In genomic region chr4:123616970-123617392, GRCh38 we compare ENCODE assay signal across 8 cellular contexts.
DNase-seq lines count a peak whose midpoint lies in the region; ATAC-seq and TF ChIP-seq lines count a peak whose summit lies in the region.

No MANE protein-coding gene starts in this region.

- CTCF ChIA-PET in activated CD8-positive, alpha-beta memory T cell treated with anti-CD3 and anti-CD28 coated beads, Interleukin-2, amount 10 ng/mL, durations not matched to agents 7 days and 5 days (lab: Charles Lee) = interaction anchor here (2.2 kb wide), 1 partner anchor 51 kb away, joined by 5 read pairs; no protein-coding TSS in a partner anchor
- CTCF ChIA-PET in T-cell (lab: Charles Lee) = interaction anchor here (0.6 to 1.3 kb wide), 2 partner anchors 17 to 596 kb away, joined by 3 read pairs; no protein-coding TSS in a partner anchor

- H3K27ac Mint-ChIP-seq in activated CD8-positive, alpha-beta memory T cell treated with anti-CD3 and anti-CD28 coated beads, Interleukin-2, amount 10 ng/mL, durations not matched to agents 7 days and 5 days = peak overlapping the region; percentile 64
- H3K27ac Mint-ChIP-seq in T-cell (peak overlapping the region; percentile 78 to 84), neural crest cell (ENCODE audit: unreplicated experiment) (peak overlapping the region; percentile 98)

- no peaks in the 10 kb centered on the region for H3K27me3 Mint-ChIP-seq in activated CD8-positive, alpha-beta memory T cell treated with anti-CD3 and anti-CD28 coated beads, Interleukin-2, amount 10 ng/mL, durations not matched to agents 7 days and 5 days
- no peaks in the 10 kb centered on the region for H3K27me3 Mint-ChIP-seq in T-cell
- H3K27me3 Mint-ChIP-seq in neural crest cell (ENCODE audit: low read depth) = no peaks in the 10 kb centered on the region

- H3K4me3 Mint-ChIP-seq in activated CD8-positive, alpha-beta memory T cell treated with anti-CD3 and anti-CD28 coated beads, Interleukin-2, amount 10 ng/mL, durations not matched to agents 7 days and 5 days = no peak overlapping the region
- H3K4me3 Mint-ChIP-seq in T-cell = peak overlapping the region in 1 of 3 donors; percentile 24
- peak overlapping the region; percentile 78 for H3K4me3 Mint-ChIP-seq in neural crest cell

- POLR2A ChIA-PET in T-cell (lab: Charles Lee) = interaction anchor here (0.5 to 1.8 kb wide), 4 partner anchors 10 to 1039 kb away, joined by 3 to 7 read pairs (median 4); no protein-coding TSS in a partner anchor

- H3K9me3 Mint-ChIP-seq in activated CD8-positive, alpha-beta memory T cell treated with anti-CD3 and anti-CD28 coated beads, Interleukin-2, amount 10 ng/mL, durations not matched to agents 7 days and 5 days (ENCODE audit: low read depth) = peaks cover 2% of the 10 kb centered on the region
- H3K9me3 Mint-ChIP-seq in T-cell (no peaks in the 10 kb centered on the region), neural crest cell (peaks cover 10% of the 10 kb centered on the region)

- H3K4me1 Mint-ChIP-seq in activated CD8-positive, alpha-beta memory T cell treated with anti-CD3 and anti-CD28 coated beads, Interleukin-2, amount 10 ng/mL, durations not matched to agents 7 days and 5 days = peaks cover 24% of the 10 kb centered on the region
- H3K4me1 Mint-ChIP-seq in T-cell = peaks cover 11 to 19% (median 18%) of the 10 kb centered on the region in 3 donors
- H3K4me1 Mint-ChIP-seq in neural crest cell = peaks cover 80% of the 10 kb centered on the region

- peak; percentile 93 for ATAC-seq in activated CD8-positive, alpha-beta memory T cell treated with anti-CD3 and anti-CD28 coated beads, Interleukin-2, amount 10 ng/mL, durations not matched to agents 7 days and 5 days
- peak; percentile 54 for ATAC-seq in HG03575 (IDR thresholded peaks at IDR 0.05; ENCODE audit: extremely low read depth, insufficient number of reproducible peaks, low FRiP score, unreplicated experiment)
- ATAC-seq in T-cell (replicated peaks in 1 of 4) = peak; percentile 68 to 98 (median 76)

- peak; percentile 67 for DNase-seq in activated CD8-positive, alpha-beta memory T cell treated with anti-CD3 and anti-CD28 coated beads, Interleukin-2, amount 10 ng/mL, durations not matched to agents 7 days and 5 days
- no peak for DNase-seq in activated CD8-positive, alpha-beta memory T cell treated with anti-CD3 and anti-CD28 coated beads for 24 hours
- DNase-seq in T-cell (peak in 32 of 34 experiments; percentile 21 to 77 (median 50)), fibroblast of peridontal ligament (ENCODE audit: extremely low read depth) (peak; percentile 55), neural crest cell (ENCODE audit: low read depth, low spot score) (peak; percentile 45), mesenteric fat pad (ENCODE audit: low spot score) (no peak), GM19238 (ENCODE audit: insufficient read length, low spot score) (no peak)

- no peak for TF ChIP-seq CTCF in neural crest cell (conservative IDR thresholded peaks at IDR 0.05)

- H3K36me3 Mint-ChIP-seq in activated CD8-positive, alpha-beta memory T cell treated with anti-CD3 and anti-CD28 coated beads, Interleukin-2, amount 10 ng/mL, durations not matched to agents 7 days and 5 days = peaks cover 8% of the 10 kb centered on the region
- H3K36me3 Mint-ChIP-seq in T-cell (no peaks in the 10 kb centered on the region), neural crest cell (ENCODE audit: low read depth) (no peaks in the 10 kb centered on the region)

Comparison
In these comparisons a context has a peak if more than half of its experiments do, and no peak if none do; other contexts are left out.
1. DNase-seq: peak in activated CD8-positive, alpha-beta memory T cell treated with anti-CD3 and anti-CD28 coated beads, Interleukin-2, amount 10 ng/mL, durations not matched to agents 7 days and 5 days (single experiment), T-cell (32 of 34), fibroblast of peridontal ligament (single experiment) and neural crest cell (single experiment); none in activated CD8-positive, alpha-beta memory T cell treated with anti-CD3 and anti-CD28 coated beads for 24 hours (single experiment), mesenteric fat pad (single experiment) and GM19238 (single experiment).
2. Peak in every context shown above with its lines, with median percentiles within 50 percentile points of each other: ATAC-seq and H3K27ac Mint-ChIP-seq.